Comparison of ENCODE assay signal across 30 cellular contexts in the genomic region with DNA sequence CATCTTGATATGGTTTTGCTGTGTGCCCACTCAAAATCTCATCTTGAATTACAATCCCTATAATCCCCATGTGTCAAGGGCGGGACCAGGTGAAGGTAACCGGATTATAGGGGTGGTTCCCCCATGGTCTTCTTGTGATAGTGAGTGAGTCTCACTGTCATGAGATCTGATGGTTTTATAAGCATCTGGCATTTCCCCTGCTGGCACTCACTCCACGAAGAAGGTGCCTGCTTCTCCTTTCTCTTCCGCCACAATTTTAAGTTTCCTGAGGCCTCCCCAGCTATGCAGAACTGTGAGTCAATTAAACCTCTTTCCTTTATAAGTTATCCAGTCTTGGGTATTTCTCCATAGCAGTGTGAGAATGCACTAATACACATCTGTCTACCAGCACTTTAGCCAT.
"Had no signal": no experiment of that assay in that cellular context is flagged by ENCODE, and none has a peak within 500 bp of the region (broad histone marks: within the 10 kb centered on the region; RNA-seq: fewer than 3 reads in every experiment).

No MANE protein-coding gene starts in this region.

- H3K4me3 Mint-ChIP-seq: activated naive CD4-positive, alpha-beta T cell treated with anti-CD3 and anti-CD28 coated beads for 36 hours; activated T-helper 1 cell treated with anti-CD3 and anti-CD28 coated beads, Interleukin-12 subunit alpha, Interleukin-12 subunit beta, Interleukin-2, Interleukin-4 antibody, amounts not matched to agents 30 ng/mL and 10 ng/mL and 1 ng/mL, durations not matched to agents 14 hours and 24 hours and 36 hours; immature natural killer cell; natural killer cell; stimulated activated effector memory CD8-positive, alpha-beta T cell treated with anti-CD3 and anti-CD28 coated beads, Interleukin-12 subunit alpha, Interleukin-12 subunit beta, amount 100 ng/mL, for 72 hours; T-helper 2 cell treated with Interferon-gamma antibody and Interleukin-4, amounts not matched to agents 5 μg/mL and 100 μg/mL, for 36 hours had no signal

- ATAC-seq: activated CD4-positive, CD25-positive, alpha-beta regulatory T cell treated with anti-CD3 and anti-CD28 coated beads, Interleukin-2, amount 50 U/mL, for 24 hours; gastroesophageal sphincter; left colon; natural killer cell; sciatic nerve; stimulated activated effector memory CD8-positive, alpha-beta T cell treated with anti-CD3 and anti-CD28 coated beads, Interleukin-12 subunit alpha, Interleukin-12 subunit beta, amount 100 ng/mL, for 72 hours had no signal

- H3K4me1 Mint-ChIP-seq: stimulated activated effector memory CD8-positive, alpha-beta T cell treated with anti-CD3 and anti-CD28 coated beads, Interleukin-12 subunit alpha, Interleukin-12 subunit beta, amount 100 ng/mL, for 72 hours had no signal

- DNase-seq: activated CD4-positive, alpha-beta T cell treated with anti-CD3 and anti-CD28 coated beads for 48 hours; activated CD4-positive, alpha-beta T cell treated with anti-CD3 and anti-CD28 coated beads, Interleukin-2, amount 50 U/mL, for 48 hours; activated CD8-positive, alpha-beta memory T cell treated with anti-CD3 and anti-CD28 coated beads for 24 hours; activated effector memory CD4-positive, alpha-beta T cell treated with anti-CD3 and anti-CD28 coated beads, Interleukin-2, amount 50 U/mL, for 16 hours; activated naive CD4-positive, alpha-beta T cell treated with anti-CD3 and anti-CD28 coated beads for 36 hours; activated T-cell treated with anti-CD3 and anti-CD28 coated beads, Interleukin-2, amount 50 U/mL, for 1 hour; amniotic stem cell; caudate nucleus; head of caudate nucleus; hypothalamus; immature natural killer cell; left colon; mesendoderm; natural killer cell; retina; stimulated activated CD4-positive, alpha-beta T cell treated with anti-CD3 and anti-CD28 coated beads, Interleukin-12 subunit alpha, Interleukin-12 subunit beta, amount 100 ng/mL, for 4 hours; stimulated activated CD4-positive, alpha-beta T cell treated with anti-CD3 and anti-CD28 coated beads, Interleukin-4, amount 100 ng/mL, for 1 hour; stomach; T-helper 1 cell; thyroid gland; upper lobe of left lung had no signal

- H3K9me3 Mint-ChIP-seq: activated T-helper 1 cell treated with anti-CD3 and anti-CD28 coated beads, Interleukin-12 subunit alpha, Interleukin-12 subunit beta, Interleukin-2, Interleukin-4 antibody, amounts not matched to agents 30 ng/mL and 10 ng/mL and 1 ng/mL, durations not matched to agents 14 hours and 24 hours and 36 hours; immature natural killer cell; natural killer cell; stimulated activated effector memory CD8-positive, alpha-beta T cell treated with anti-CD3 and anti-CD28 coated beads, Interleukin-12 subunit alpha, Interleukin-12 subunit beta, amount 100 ng/mL, for 72 hours; T-helper 2 cell treated with Interferon-gamma antibody and Interleukin-4, amounts not matched to agents 5 μg/mL and 100 μg/mL, for 36 hours had no signal

- H3K36me3 Mint-ChIP-seq: immature natural killer cell; natural killer cell; stimulated activated effector memory CD8-positive, alpha-beta T cell treated with anti-CD3 and anti-CD28 coated beads, Interleukin-12 subunit alpha, Interleukin-12 subunit beta, amount 100 ng/mL, for 72 hours had no signal

- H3K27ac Mint-ChIP-seq: activated naive CD4-positive, alpha-beta T cell treated with anti-CD3 and anti-CD28 coated beads for 36 hours; activated T-helper 1 cell treated with anti-CD3 and anti-CD28 coated beads, Interleukin-12 subunit alpha, Interleukin-12 subunit beta, Interleukin-2, Interleukin-4 antibody, amounts not matched to agents 30 ng/mL and 10 ng/mL and 1 ng/mL, durations not matched to agents 14 hours and 24 hours and 36 hours; immature natural killer cell; natural killer cell; stimulated activated effector memory CD8-positive, alpha-beta T cell treated with anti-CD3 and anti-CD28 coated beads, Interleukin-12 subunit alpha, Interleukin-12 subunit beta, amount 100 ng/mL, for 72 hours; T-helper 2 cell treated with Interferon-gamma antibody and Interleukin-4, amounts not matched to agents 5 μg/mL and 100 μg/mL, for 36 hours had no signal

- FAIRE-seq: astrocyte, endothelial cell of umbilical vein, kidney had no signal
